ENCODE assay signal across 8 cellular contexts in genomic region chr9:75071530-75072122, GRCh38. TPM values are rescaled to one million over a fixed set of nuclear protein-coding genes. Genes with fewer than 3 reads are reported as not detected.
DNase-seq lines count a peak whose midpoint lies in the region; ATAC-seq and TF ChIP-seq lines count a peak whose summit lies in the region.

No MANE protein-coding gene starts in this region.

- H3K23me2 ChIP-seq in H9 (ENCODE audit: insufficient read length, low read depth, low read length, poor library complexity, severe bottlenecking), result no peaks in the 10 kb centered on the region

- no peaks in the 10 kb centered on the region for H3K4me1 ChIP-seq in H9 (ENCODE audit: insufficient read depth, low read length)
- H3K4me1 ChIP-seq in RWPE2 (ENCODE audit: insufficient read depth, poor library complexity, severe bottlenecking), result peaks cover 7% of the 10 kb centered on the region

- H3K4me1 Mint-ChIP-seq in H9, result peaks cover 30 to 42% of the 10 kb centered on the region in 2 experiments
- H3K4me1 Mint-ChIP-seq in activated naive CD8-positive, alpha-beta T cell treated with anti-CD3 and anti-CD28 coated beads, Interleukin-2, amount 50 U/mL, for 24 hours, result peaks cover 30% of the 10 kb centered on the region

- H3K27me3 ChIP-seq in H9 (ENCODE audit: insufficient read depth, low read length), result no peaks in the 10 kb centered on the region
- no peaks in the 10 kb centered on the region for H3K27me3 ChIP-seq in RWPE2 (ENCODE audit: insufficient read depth, poor library complexity, severe bottlenecking)

- H3K36me3 Mint-ChIP-seq in H9 (ENCODE audit: insufficient read depth in 1 of 3, low read depth in 3 of 3), result no peaks in the 10 kb centered on the region
- H3K36me3 Mint-ChIP-seq in activated naive CD8-positive, alpha-beta T cell treated with anti-CD3 and anti-CD28 coated beads, Interleukin-2, amount 50 U/mL, for 24 hours (ENCODE audit: low read depth), result peaks cover 5% of the 10 kb centered on the region

- H3K79me2 ChIP-seq in H9 (ENCODE audit: insufficient read depth, low read length), result no peaks in the 10 kb centered on the region

- H3K27ac ChIP-seq in H9 (ENCODE audit: insufficient read length, low read depth, low read length), result no peak overlapping the region
- H3K27ac ChIP-seq in RWPE2 (ENCODE audit: poor library complexity, severe bottlenecking), result no peak overlapping the region

- no peak overlapping the region for H3K9ac ChIP-seq in H9 (ENCODE audit: extremely low read depth, insufficient read length, low read length)

- H2AFZ ChIP-seq in H9 (ENCODE audit: low read length), result no peak overlapping the region

- no peak overlapping the region for H2BK5ac ChIP-seq in H9 (ENCODE audit: insufficient read length, low read length)

- no peaks in the 10 kb centered on the region for H3K27me3 Mint-ChIP-seq in H9 (ENCODE audit: low read depth)
- no peaks in the 10 kb centered on the region for H3K27me3 Mint-ChIP-seq in activated naive CD8-positive, alpha-beta T cell treated with anti-CD3 and anti-CD28 coated beads, Interleukin-2, amount 50 U/mL, for 24 hours

- no peaks in the 10 kb centered on the region for H4K20me1 ChIP-seq in H9 (ENCODE audit: control insufficient read depth, insufficient read depth, insufficient read length)

- H2BK15ac ChIP-seq in H9 (ENCODE audit: low read depth, low read length), result no peak overlapping the region

- H4K91ac ChIP-seq in H9 (ENCODE audit: insufficient read length, low read depth, low read length), result no peak overlapping the region

- H3K9me3 ChIP-seq in H9 (ENCODE audit: control insufficient read depth, low read depth, low read length) (no peaks in the 10 kb centered on the region), RWPE2 (ENCODE audit: severe bottlenecking) (no peaks in the 10 kb centered on the region)

- no peak overlapping the region for H3K4me2 ChIP-seq in H9 (ENCODE audit: insufficient read depth, insufficient read length, low read length)

- no peaks in the 10 kb centered on the region for H3K36me3 ChIP-seq in RWPE2 (ENCODE audit: low read depth)

- H3K18ac ChIP-seq in H9 (ENCODE audit: insufficient read length, low read depth, low read length), result no peak overlapping the region

- no peaks in the 10 kb centered on the region for H3K79me1 ChIP-seq in H9 (ENCODE audit: insufficient read depth, low read depth, low read length, poor library complexity, severe bottlenecking)

- TF ChIP-seq CTCF in H9 (conservative IDR thresholded peaks at IDR 0.05), result no peak
- TF ChIP-seq CTCF in RWPE2 (IDR thresholded peaks at IDR 0.05; ENCODE audit: poor library complexity, severe bottlenecking), result no peak

- no peak overlapping the region for H2BK12ac ChIP-seq in H9 (ENCODE audit: insufficient read length, low read depth, low read length)

- peak overlapping the region in 1 of 2 experiments; percentile 10; a peak in 1 of 5 replicates for H3K4me3 Mint-ChIP-seq in H9
- no peak overlapping the region for H3K4me3 Mint-ChIP-seq in activated naive CD8-positive, alpha-beta T cell treated with anti-CD3 and anti-CD28 coated beads, Interleukin-2, amount 50 U/mL, for 24 hours

- DNase-seq in H9, result peak; percentile 43
- peak; percentile 83 for DNase-seq in RWPE2 (ENCODE audit: low spot score)
- DNase-seq in activated naive CD8-positive, alpha-beta T cell treated with anti-CD3 and anti-CD28 coated beads, Interleukin-2, amount 50 U/mL, for 24 hours, result peak; percentile 71
- peak; percentile 71 for DNase-seq in stimulated activated CD4-positive, alpha-beta T cell treated with anti-CD3 and anti-CD28 coated beads, Interleukin-4, amount 100 ng/mL, for 24 hours
- DNase-seq in superior temporal gyrus (ENCODE audit: extremely low spot score), result no peak

- H3K4me3 ChIP-seq in RWPE2 (ENCODE audit: severe bottlenecking), result no peak overlapping the region

- H3K14ac ChIP-seq in H9 (ENCODE audit: insufficient read depth, low read length), result 0 out of 2 replicates have a peak overlapping the region, but pooled peaks have one; percentile 23

- no peak overlapping the region for H4K8ac ChIP-seq in H9 (replicated peaks; ENCODE audit: insufficient read length, low read depth, low read length)

- H3K9me3 Mint-ChIP-seq in H9, result no peaks in the 10 kb centered on the region
- no peaks in the 10 kb centered on the region for H3K9me3 Mint-ChIP-seq in activated naive CD8-positive, alpha-beta T cell treated with anti-CD3 and anti-CD28 coated beads, Interleukin-2, amount 50 U/mL, for 24 hours

- no peak overlapping the region for H2BK120ac ChIP-seq in H9 (ENCODE audit: low read depth, low read length, poor library complexity, severe bottlenecking)

- H3T11ph ChIP-seq in H9 (ENCODE audit: low read length), result no peak overlapping the region

- peak; percentile 98 for ATAC-seq in RWPE2 (ENCODE audit: low read depth)
- ATAC-seq in activated naive CD8-positive, alpha-beta T cell treated with anti-CD3 and anti-CD28 coated beads, Interleukin-2, amount 50 U/mL, for 24 hours, result peak; percentile 88
- no peak for ATAC-seq in GM18520 (IDR thresholded peaks at IDR 0.05; ENCODE audit: unreplicated experiment)
- no peak for ATAC-seq in GM21381 (IDR thresholded peaks at IDR 0.05; ENCODE audit: unreplicated experiment)
- no peak for ATAC-seq in GM18498 (IDR thresholded peaks at IDR 0.05; ENCODE audit: unreplicated experiment)

- peak overlapping the region in 1 of 3 experiments; percentile 46; a peak in 2 of 7 replicates for H3K27ac Mint-ChIP-seq in H9
- peak overlapping the region; percentile 63 for H3K27ac Mint-ChIP-seq in activated naive CD8-positive, alpha-beta T cell treated with anti-CD3 and anti-CD28 coated beads, Interleukin-2, amount 50 U/mL, for 24 hours

- no peak overlapping the region for H4K5ac ChIP-seq in H9 (ENCODE audit: insufficient read length, low read depth, low read length)

- H2AK5ac ChIP-seq in H9 (ENCODE audit: insufficient read length, low read length), result no peak overlapping the region

- no peak overlapping the region for H2BK20ac ChIP-seq in H9 (ENCODE audit: low read depth, low read length, poor library complexity, severe bottlenecking)

- H3K23ac ChIP-seq in H9 (ENCODE audit: insufficient read length, low read depth, low read length), result no peak overlapping the region

- WGBS in H9 (ENCODE audit: extremely low coverage, insufficient read length, low lambda C conversion rate), result no CpG with 5 or more reads among the region's 5 CpGs

- no peak overlapping the region for H3K4ac ChIP-seq in H9 (ENCODE audit: low read depth, low read length)

- no peak overlapping the region for H3K56ac ChIP-seq in H9 (ENCODE audit: insufficient read length, low read depth, low read length)

RNA-seq across cellular contexts. Expression of gene NMRK1, which starts 16.3 kb away (rescaled TPM):
- 2.7 and 3.0 TPM in 2 replicates for total RNA-seq in H9 (2021)

RNA-seq across cellular contexts. Expression of gene OSTF1, which starts 16.7 kb away (rescaled TPM):
- total RNA-seq in H9 (2021), result 16.1 and 16.4 TPM in 2 replicates

RNA-seq across cellular contexts. Expression of gene CARNMT1, which starts 43.5 kb away (rescaled TPM):
- 34.9 and 38.2 TPM in 2 replicates for total RNA-seq in H9 (2021)

Comparison
In these comparisons a context has a peak if more than half of its experiments do, and no peak if none do; other contexts are left out.
1. ATAC-seq: peak in RWPE2 (single experiment) and activated naive CD8-positive, alpha-beta T cell treated with anti-CD3 and anti-CD28 coated beads, Interleukin-2, amount 50 U/mL, for 24 hours (single experiment); none in GM18520 (single experiment), GM21381 (single experiment) and GM18498 (single experiment).